13 cellular contexts compared by ENCODE assay signal in the genomic region with DNA sequence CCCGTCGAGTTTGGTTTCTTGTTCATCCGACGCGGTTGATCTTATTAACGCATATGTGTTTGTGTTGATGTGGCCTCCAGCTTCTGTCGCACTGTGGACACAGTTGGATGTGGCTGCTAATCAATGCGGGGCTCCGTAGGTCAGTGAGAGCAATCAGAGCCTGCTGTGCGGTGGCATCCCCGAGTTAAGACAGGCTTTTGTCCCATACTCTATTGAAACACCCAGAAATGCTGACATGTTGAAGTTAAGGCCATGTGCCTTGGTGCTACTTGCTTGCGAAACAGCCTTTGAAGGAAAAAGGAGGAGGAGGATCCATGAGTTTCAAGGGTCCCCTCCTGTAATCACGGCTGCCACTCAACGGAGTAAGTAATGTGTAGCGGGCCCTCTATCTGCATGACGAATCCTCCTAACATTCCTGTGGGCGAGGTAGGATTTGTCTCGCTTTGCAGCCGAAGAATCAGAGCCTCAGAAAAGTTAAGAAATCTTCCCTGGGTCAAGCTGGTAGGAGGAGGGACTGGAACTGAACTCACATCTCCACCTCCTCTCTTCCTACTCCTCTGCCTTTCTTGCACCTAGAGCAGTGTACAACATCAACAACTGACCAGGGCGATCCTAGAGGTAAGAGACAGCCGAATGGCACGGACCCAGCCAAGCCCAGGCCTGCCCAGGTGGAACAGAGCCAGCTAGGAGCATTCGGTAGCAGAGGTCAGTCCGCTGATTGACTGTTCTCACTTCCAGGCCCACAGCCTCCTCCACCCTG. TPM values are rescaled to one million over a fixed set of nuclear protein-coding genes. Genes with fewer than 3 reads are reported as not detected.
DNase-seq lines count a peak whose midpoint lies in the region; ATAC-seq lines count a peak whose summit lies in the region.
"Had no signal": no experiment of that assay in that cellular context is flagged by ENCODE, and none has a peak within 500 bp of the region (broad histone marks: within the 10 kb centered on the region; RNA-seq: fewer than 3 reads in every experiment).

No MANE protein-coding gene starts in this region.

- H3K9me3 ChIP-seq in mesodermal cell (ENCODE audit: control insufficient read depth, low read length): no peaks in the 10 kb centered on the region
- H3K9me3 ChIP-seq: BLaER1 treated with 17β-estradiol and CSF1 and Interleukin-3, amounts not matched to agents 10 nM and 100 nM had no signal

- H3K27ac Mint-ChIP-seq in activated CD8-positive, alpha-beta memory T cell treated with anti-CD3 and anti-CD28 coated beads, Interleukin-2, amount 10 ng/mL, durations not matched to agents 7 days and 5 days: no peak overlapping the region

- no peaks in the 10 kb centered on the region for H3K36me3 Mint-ChIP-seq in activated CD8-positive, alpha-beta memory T cell treated with anti-CD3 and anti-CD28 coated beads, Interleukin-2, amount 10 ng/mL, durations not matched to agents 7 days and 5 days

- peak overlapping the region; percentile 63 for H3K27ac ChIP-seq in mesodermal cell (ENCODE audit: low read depth, low read length, severe bottlenecking)
- H3K27ac ChIP-seq: BLaER1 treated with 17β-estradiol and CSF1 and Interleukin-3, amounts not matched to agents 10 nM and 100 nM had no signal

- CTCF ChIA-PET in activated CD8-positive, alpha-beta memory T cell treated with anti-CD3 and anti-CD28 coated beads, Interleukin-2, amount 10 ng/mL, durations not matched to agents 7 days and 5 days (lab: Charles Lee): interaction anchor here (1.3 kb wide), 1 partner anchor 19 kb away, joined by 4 read pairs; a partner anchor contains a TSS

- no peak for ATAC-seq in activated CD8-positive, alpha-beta memory T cell treated with anti-CD3 and anti-CD28 coated beads, Interleukin-2, amount 10 ng/mL, durations not matched to agents 7 days and 5 days
- no peak for ATAC-seq in HG03039 (IDR thresholded peaks at IDR 0.05; ENCODE audit: unreplicated experiment)
- ATAC-seq in HG03196 (IDR thresholded peaks at IDR 0.05; ENCODE audit: unreplicated experiment): no peak
- ATAC-seq: left ventricle myocardium superior had no signal

- WGBS in mesodermal cell (ENCODE audit: insufficient coverage in 2 of 2), 2 experiments: 71 to 73% methylated on average over 18 to 20 of the region's 24 CpGs

- peak; percentile 97 for DNase-seq in Daoy (ENCODE audit: low read depth)
- DNase-seq in MV-4-11 (lab: John Stamatoyannopoulos, UW): peak; percentile 14
- DNase-seq in dedifferentiated amniotic fluid mesenchymal stem cell (ENCODE audit: extremely low spot score): peak; percentile 48
- DNase-seq in activated CD8-positive, alpha-beta memory T cell treated with anti-CD3 and anti-CD28 coated beads, Interleukin-2, amount 10 ng/mL, durations not matched to agents 7 days and 5 days: no peak
- DNase-seq in DMS53 (lab: John Stamatoyannopoulos, UW): no peak
- DNase-seq: activated CD4-positive, CD25-positive, alpha-beta regulatory T cell treated with anti-CD3 and anti-CD28 coated beads, Interleukin-2, amount 50 U/mL, for 72 hours; activated gamma-delta T cell; left ventricle myocardium superior; NCI-H1048 had no signal

- H3K9me3 Mint-ChIP-seq in activated CD8-positive, alpha-beta memory T cell treated with anti-CD3 and anti-CD28 coated beads, Interleukin-2, amount 10 ng/mL, durations not matched to agents 7 days and 5 days (ENCODE audit: low read depth): no peaks in the 10 kb centered on the region

- H3K4me3 ChIP-seq in mesodermal cell (ENCODE audit: extremely low read depth, insufficient read depth, low read length, poor library complexity, severe bottlenecking): no peak overlapping the region
- H3K4me3 ChIP-seq: BLaER1 treated with 17β-estradiol and CSF1 and Interleukin-3, amounts not matched to agents 10 nM and 100 nM had no signal

- peaks cover 16% of the 10 kb centered on the region for H3K27me3 Mint-ChIP-seq in activated CD8-positive, alpha-beta memory T cell treated with anti-CD3 and anti-CD28 coated beads, Interleukin-2, amount 10 ng/mL, durations not matched to agents 7 days and 5 days

- H3K4me3 Mint-ChIP-seq in activated CD8-positive, alpha-beta memory T cell treated with anti-CD3 and anti-CD28 coated beads, Interleukin-2, amount 10 ng/mL, durations not matched to agents 7 days and 5 days: no peak overlapping the region

- peaks cover 19% of the 10 kb centered on the region for H3K4me1 ChIP-seq in mesodermal cell (ENCODE audit: control insufficient read depth, insufficient read depth, low read length, poor library complexity, severe bottlenecking)

- H3K4me1 Mint-ChIP-seq in activated CD8-positive, alpha-beta memory T cell treated with anti-CD3 and anti-CD28 coated beads, Interleukin-2, amount 10 ng/mL, durations not matched to agents 7 days and 5 days: peaks cover 7% of the 10 kb centered on the region

- H3K36me3 ChIP-seq in mesodermal cell (ENCODE audit: control insufficient read depth, insufficient read depth, low read length): peaks cover 3% of the 10 kb centered on the region
- H3K36me3 ChIP-seq: BLaER1 treated with 17β-estradiol and CSF1 and Interleukin-3, amounts not matched to agents 10 nM and 100 nM had no signal

RNA-seq across cellular contexts. Expression of a gene that starts 19.5 kb away (rescaled TPM):
- total RNA-seq in Daoy (2014; rRNA removed; shearing (Covaris generic)): 0.17 TPM in 1 of 2 replicates, not detected in the other
- 19.0 TPM for polyA plus RNA-seq in mesodermal cell (2013, experiment 1 of 2)
- 17.1 TPM for polyA plus RNA-seq in mesodermal cell (2013, experiment 2 of 2)
- 1 to 10 TPM; 2.0 to 6.8 TPM for total RNA-seq in activated CD8-positive, alpha-beta memory T cell treated with anti-CD3 and anti-CD28 coated beads, Interleukin-2, amount 10 ng/mL, durations not matched to agents 7 days and 5 days

Comparison
In these comparisons a context has a peak if more than half of its experiments do, and no peak if none do; other contexts are left out.
1. DNase-seq: peak in Daoy (single experiment), MV-4-11 (single experiment) and dedifferentiated amniotic fluid mesenchymal stem cell (single experiment); none in activated CD8-positive, alpha-beta memory T cell treated with anti-CD3 and anti-CD28 coated beads, Interleukin-2, amount 10 ng/mL, durations not matched to agents 7 days and 5 days (single experiment) and DMS53 (single experiment).